8 cellular contexts compared by ENCODE assay signal in genomic region chr2:98768765-98769476, GRCh38. TPM values are rescaled to one million over a fixed set of nuclear protein-coding genes. Genes with fewer than 3 reads are reported as not detected.
A peak's percentile ranks its signal among the peaks of the same experiment; 100 is the strongest.
DNase-seq lines count a peak whose midpoint lies in the region; FAIRE-seq and TF ChIP-seq lines count a peak whose summit lies in the region.

No MANE protein-coding gene starts in this region.

- FAIRE-seq in GM12891 (lab: Jason Lieb, UNC) = no peak

- TF ChIP-seq POLR2A in GM12891 (IDR thresholded peaks at IDR 0.05; ENCODE audit: low read depth, low read length) = no peak

- DNase-seq in NCI-H748 (lab: John Stamatoyannopoulos, UW; ENCODE audit: unreplicated experiment) (peak; percentile 9), NCI-H748 treated with DMSO at 0.1 percent for 48 hours (lab: John Stamatoyannopoulos, UW) (no peak), NCI-H774 (lab: John Stamatoyannopoulos, UW) (peak; percentile 24), cerebellar nuclear complex (lab: John Stamatoyannopoulos, UW) (peak; percentile 46 to 53), renal cortical epithelial cell (ENCODE audit: low read depth) (peak; percentile 61), GM12891 (ENCODE audit: insufficient read length, low spot score) (no peak), NCI-H82 treated with DMSO at 0.1 percent for 48 hours (lab: John Stamatoyannopoulos, UW; ENCODE audit: unreplicated experiment) (no peak), iPS-NIHi11 (ENCODE audit: low spot score) (no peak)

TF ChIP-seq in GM12891, 5 proteins besides CTCF, POLR2A, EP300 and RAD21:
- TF ChIP-seq POU2F2 (IDR thresholded peaks at IDR 0.05; ENCODE audit: low read depth, low read length) (no peak), TAF1 (IDR thresholded peaks at IDR 0.05; ENCODE audit: low read depth, low read length) (no peak), PAX5 (IDR thresholded peaks at IDR 0.05; ENCODE audit: insufficient read depth, low read length, severe bottlenecking) (no peak)

RNA-seq across cellular contexts. Expression of gene MGAT4A, which starts 38.0 kb away (rescaled TPM):
- 8.7 and 41.6 TPM in 2 replicates for total RNA-seq in renal cortical epithelial cell
- polyA plus RNA-seq in GM12891 (2012; ENCODE audit: low read depth, missing spikeins) = 3.0 TPM

Comparison
In these comparisons a context has a peak if more than half of its experiments do, and no peak if none do; other contexts are left out.
1. DNase-seq: peak in NCI-H748 (single experiment), NCI-H774 (single experiment), cerebellar nuclear complex (2 of 2) and renal cortical epithelial cell (single experiment); none in NCI-H748 treated with DMSO at 0.1 percent for 48 hours (single experiment), GM12891 (single experiment), NCI-H82 treated with DMSO at 0.1 percent for 48 hours (single experiment) and iPS-NIHi11 (single experiment).